In genomic region chr3:145219355-145220196, GRCh38 we compare ENCODE assay signal across 1 cellular context.
TF ChIP-seq lines count a peak whose summit lies in the region.

No MANE protein-coding gene starts in this region.

TF ChIP-seq in GM23338, 12 proteins besides CTCF, POLR2A, EP300 and RAD21 (continued from another document):
- TF ChIP-seq REST (IDR thresholded peaks at IDR 0.05; ENCODE audit: unreplicated experiment) (no peak), CREB1 (CRISPR knock-in tag; IDR thresholded peaks at IDR 0.05; ENCODE audit: low read depth) (no peak), ZNF114 (CRISPR knock-in tag; IDR thresholded peaks at IDR 0.05) (no peak), EZH2phosphoT487 (IDR thresholded peaks at IDR 0.05; ENCODE audit: unreplicated experiment) (no peak), EZH2 (IDR thresholded peaks at IDR 0.05; ENCODE audit: low read depth, unreplicated experiment) (no peak), POLR2AphosphoS5 (IDR thresholded peaks at IDR 0.05; ENCODE audit: low read depth) (no peak), NANOG (IDR thresholded peaks at IDR 0.05; ENCODE audit: borderline replicate concordance) (no peak), STAT1 (IDR thresholded peaks at IDR 0.05; ENCODE audit: unreplicated experiment) (no peak)
